ENCODE assay signal across 20 cellular contexts in genomic region chr19:38945562-38946228, GRCh38. TPM values are rescaled to one million over a fixed set of nuclear protein-coding genes. Genes with fewer than 3 reads are reported as not detected.
"Had no signal": no experiment of that assay in that cellular context is flagged by ENCODE, and none has a peak within 500 bp of the region (broad histone marks: within the 10 kb centered on the region; RNA-seq: fewer than 3 reads in every experiment).

No MANE protein-coding gene starts in this region.

- H3K4me3 Mint-ChIP-seq: activated CD4-positive, alpha-beta T cell treated with anti-CD3 and anti-CD28 coated beads, Interleukin-2, amount 10 ng/mL, durations not matched to agents 7 days and 5 days; memory B cell; natural killer cell treated with Interleukin-12 subunit alpha and Interleukin-12 subunit beta and Interleukin-15 and Interleukin-18, amount 100 ng/mL, for 72 hours; stimulated activated naive B cell treated with anti-CD40 and anti-IgM and Interleukin-4, amounts not matched to agents 10 μg/mL and 1 μg/mL and 100 μg/mL, for 72 hours; T-cell had no signal

- H3K36me3 Mint-ChIP-seq: memory B cell; natural killer cell treated with Interleukin-12 subunit alpha and Interleukin-12 subunit beta and Interleukin-15 and Interleukin-18, amount 100 ng/mL, for 72 hours; T-cell had no signal

- ATAC-seq: heart left ventricle; natural killer cell treated with Interleukin-12 subunit alpha and Interleukin-12 subunit beta and Interleukin-15 and Interleukin-18, amount 100 ng/mL, for 72 hours; sciatic nerve; stimulated activated naive B cell treated with anti-CD40 and anti-IgM and Interleukin-4, amounts not matched to agents 10 μg/mL and 1 μg/mL and 100 μg/mL, for 72 hours; T-cell had no signal

- DNase-seq: activated CD4-positive, alpha-beta T cell treated with anti-CD3 and anti-CD28 coated beads, Interleukin-2, amount 10 ng/mL, durations not matched to agents 7 days and 5 days; activated naive CD4-positive, alpha-beta T cell treated with anti-CD3 and anti-CD28 coated beads, Interleukin-2, amount 50 U/mL, for 16 hours; adrenal gland; colonic mucosa; foreskin melanocyte; heart left ventricle; islet precursor cell; left ventricle myocardium inferior; occipital lobe; spleen; stimulated activated CD4-positive, alpha-beta T cell treated with anti-CD3 and anti-CD28 coated beads, Interleukin-1b, Interleukin-23, amount 100 ng/mL, for 48 hours; stimulated activated naive B cell treated with anti-CD40 and anti-IgM and Interleukin-4, amounts not matched to agents 10 μg/mL and 1 μg/mL and 100 μg/mL, for 72 hours; T-cell; T1000; trophoblast cell had no signal

- H3K27ac Mint-ChIP-seq: activated CD4-positive, alpha-beta T cell treated with anti-CD3 and anti-CD28 coated beads, Interleukin-2, amount 10 ng/mL, durations not matched to agents 7 days and 5 days; memory B cell; natural killer cell treated with Interleukin-12 subunit alpha and Interleukin-12 subunit beta and Interleukin-15 and Interleukin-18, amount 100 ng/mL, for 72 hours; stimulated activated naive B cell treated with anti-CD40 and anti-IgM and Interleukin-4, amounts not matched to agents 10 μg/mL and 1 μg/mL and 100 μg/mL, for 72 hours; T-cell had no signal

- H3K9me3 Mint-ChIP-seq: activated CD4-positive, alpha-beta T cell treated with anti-CD3 and anti-CD28 coated beads, Interleukin-2, amount 10 ng/mL, durations not matched to agents 7 days and 5 days; memory B cell; natural killer cell treated with Interleukin-12 subunit alpha and Interleukin-12 subunit beta and Interleukin-15 and Interleukin-18, amount 100 ng/mL, for 72 hours; T-cell had no signal

RNA-seq across cellular contexts. Expression of gene FBXO17, which starts 29.8 kb away (rescaled TPM):
- total RNA-seq: natural killer cell treated with Interleukin-12 subunit alpha and Interleukin-12 subunit beta and Interleukin-15 and Interleukin-18, amount 100 ng/mL, for 72 hours had no signal

RNA-seq across cellular contexts. Expression of gene CCER2, which starts 33.7 kb away (rescaled TPM):
- total RNA-seq: cardiac septum, colonic mucosa, left ventricle myocardium inferior, pulmonary artery endothelial cell had no signal
